7 cellular contexts compared by ENCODE assay signal in genomic region chr2:165293439-165294420, GRCh38. TPM values are rescaled to one million over a fixed set of nuclear protein-coding genes. Genes with fewer than 3 reads are reported as not detected.
A peak's percentile ranks its signal among the peaks of the same experiment; 100 is the strongest.
DNase-seq lines count a peak whose midpoint lies in the region; ATAC-seq and TF ChIP-seq lines count a peak whose summit lies in the region.

No MANE protein-coding gene starts in this region.

- ATAC-seq in GM19468 (IDR thresholded peaks at IDR 0.05; ENCODE audit: extremely low read depth, unreplicated experiment) = peak; percentile 100
- peak; percentile 100 for ATAC-seq in HG03521 (IDR thresholded peaks at IDR 0.05; ENCODE audit: unreplicated experiment)
- peak; percentile 100 for ATAC-seq in activated CD8-positive, alpha-beta T cell treated with anti-CD3 and anti-CD28 coated beads for 36 hours

- H3K4ac ChIP-seq in neuronal stem cell (ENCODE audit: low read length) = no peak overlapping the region

- WGBS in neuronal stem cell (ENCODE audit: extremely low coverage in 2 of 2, insufficient read length in 2 of 2, insufficient replicate concordance in 1 of 2), 2 donors = no CpG with 5 or more reads among the region's 6 CpGs

- no peak overlapping the region for H3K23ac ChIP-seq in neuronal stem cell (ENCODE audit: low read depth, low read length, poor library complexity)

- no peak overlapping the region for H3K4me3 Mint-ChIP-seq in activated CD8-positive, alpha-beta T cell treated with anti-CD3 and anti-CD28 coated beads for 36 hours

- no peak overlapping the region for H3K27ac Mint-ChIP-seq in activated CD8-positive, alpha-beta T cell treated with anti-CD3 and anti-CD28 coated beads for 36 hours

- peak overlapping the region; percentile 96 for H2AFZ ChIP-seq in neuronal stem cell (ENCODE audit: low read length)

- no peak overlapping the region for H3K14ac ChIP-seq in neuronal stem cell (ENCODE audit: low read length)

- intact Hi-C loops in activated CD8-positive, alpha-beta T cell treated with anti-CD3 and anti-CD28 coated beads for 36 hours (cut with micrococcal nuclease) = loop anchor here (10.0 kb wide), 1 partner anchor 279 kb away; no protein-coding TSS in a partner anchor

- DNase-seq in NCI-H446 treated with DMSO at 0.1 percent for 48 hours (lab: John Stamatoyannopoulos, UW) (peak; percentile 88), foreskin melanocyte (peak; percentile 86), neuronal stem cell (ENCODE audit: low spot score) (peak; percentile 70)
- DNase-seq in activated CD8-positive, alpha-beta T cell treated with anti-CD3 and anti-CD28 coated beads for 36 hours = peak; percentile 49

- H2BK5ac ChIP-seq in neuronal stem cell (ENCODE audit: low read length) = no peak overlapping the region

- H3K9me3 Mint-ChIP-seq in activated CD8-positive, alpha-beta T cell treated with anti-CD3 and anti-CD28 coated beads for 36 hours = no peaks in the 10 kb centered on the region

- POLR2A ChIA-PET in activated CD8-positive, alpha-beta T cell treated with anti-CD3 and anti-CD28 coated beads for 36 hours (lab: Charles Lee) = no interaction called here

- no peaks in the 10 kb centered on the region for H3K27me3 ChIP-seq in neuronal stem cell (ENCODE audit: control insufficient read depth in 3 of 3, insufficient read depth in 3 of 3, low read depth in 1 of 3, low read length in 3 of 3)

- no peaks in the 10 kb centered on the region for H3K79me1 ChIP-seq in neuronal stem cell (ENCODE audit: low read depth, low read length)

- H2BK120ac ChIP-seq in neuronal stem cell (ENCODE audit: low read depth, low read length) = no peak overlapping the region

- peak; percentile 72 for TF ChIP-seq CTCF in activated CD8-positive, alpha-beta T cell treated with anti-CD3 and anti-CD28 coated beads for 36 hours (IDR thresholded peaks at IDR 0.05)

- H3K9me3 ChIP-seq in ES-I3 (ENCODE audit: control insufficient read depth, insufficient read depth, low read length) (no peaks in the 10 kb centered on the region), neuronal stem cell (replicated peaks in 1 of 2; ENCODE audit: control insufficient read depth in 2 of 2, insufficient read depth in 1 of 2, low read depth in 1 of 2, low read length in 2 of 2) (no peaks in the 10 kb centered on the region)

- H4K91ac ChIP-seq in neuronal stem cell (ENCODE audit: low read depth, low read length, poor library complexity) = no peak overlapping the region

- H3K4me2 ChIP-seq in neuronal stem cell (ENCODE audit: insufficient read depth, low read length, poor library complexity, severe bottlenecking) = no peak overlapping the region

- no peak overlapping the region for H2BK15ac ChIP-seq in neuronal stem cell (ENCODE audit: low read length)

- CTCF ChIA-PET in activated CD8-positive, alpha-beta T cell treated with anti-CD3 and anti-CD28 coated beads for 36 hours (lab: Charles Lee) = interaction anchor here (0.7 to 1.4 kb wide), 9 partner anchors 10 to 301 kb away, joined by 3 to 6 read pairs (median 4); partner anchors contain the start of genes SCN2A and SCN3A

- peak overlapping the region in 1 of 2 donors; percentile 44 for H3K4me3 ChIP-seq in neuronal stem cell (ENCODE audit: low read length in 2 of 2)

- no peak overlapping the region for H3K18ac ChIP-seq in neuronal stem cell (ENCODE audit: low read length)

- no peak overlapping the region for H4K8ac ChIP-seq in neuronal stem cell (ENCODE audit: low read depth, low read length)

- H3K36me3 Mint-ChIP-seq in activated CD8-positive, alpha-beta T cell treated with anti-CD3 and anti-CD28 coated beads for 36 hours (ENCODE audit: low read depth) = no peaks in the 10 kb centered on the region

- no peak overlapping the region for H2AK5ac ChIP-seq in neuronal stem cell (ENCODE audit: low read depth, low read length)

- peaks cover 7% of the 10 kb centered on the region for H3K27me3 Mint-ChIP-seq in activated CD8-positive, alpha-beta T cell treated with anti-CD3 and anti-CD28 coated beads for 36 hours

- no peak overlapping the region for H3K27ac ChIP-seq in neuronal stem cell (replicated peaks; ENCODE audit: low read length)

- H3K36me3 ChIP-seq in ES-I3 (ENCODE audit: insufficient read depth, low read length) (no peaks in the 10 kb centered on the region), neuronal stem cell (replicated peaks in 1 of 2; ENCODE audit: control insufficient read depth in 2 of 2, insufficient read depth in 2 of 2, low read length in 2 of 2) (no peaks in the 10 kb centered on the region)

- no peak overlapping the region for H2BK12ac ChIP-seq in neuronal stem cell (ENCODE audit: low read length)

- H3K4me1 Mint-ChIP-seq in activated CD8-positive, alpha-beta T cell treated with anti-CD3 and anti-CD28 coated beads for 36 hours (ENCODE audit: low read depth) = peaks cover 5% of the 10 kb centered on the region

- no peaks in the 10 kb centered on the region for H3K4me1 ChIP-seq in ES-I3 (ENCODE audit: insufficient read depth, low read length)
- H3K4me1 ChIP-seq in neuronal stem cell (ENCODE audit: control insufficient read depth in 2 of 2, insufficient read depth in 1 of 2, low read depth in 1 of 2, low read length in 2 of 2) = peaks cover 0 to 2% of the 10 kb centered on the region in 2 donors

- H3K9ac ChIP-seq in ES-I3 (ENCODE audit: low read depth, low read length) (peak overlapping the region; percentile 29; the same call in 1 of the 2 replicates), neuronal stem cell (ENCODE audit: low read depth, low read length, poor library complexity) (no peak overlapping the region)

RNA-seq across cellular contexts. Expression of gene SCN2A, which starts 54.5 kb away (rescaled TPM):
- not detected for total RNA-seq in activated CD8-positive, alpha-beta T cell treated with anti-CD3 and anti-CD28 coated beads for 36 hours
- 0.04 TPM for polyA plus RNA-seq in neuronal stem cell (2013, experiment 1 of 2)
- 0.06 TPM for polyA plus RNA-seq in neuronal stem cell (2013, experiment 2 of 2)
